Comparison of ENCODE assay signal across 26 cellular contexts in the genomic region with DNA sequence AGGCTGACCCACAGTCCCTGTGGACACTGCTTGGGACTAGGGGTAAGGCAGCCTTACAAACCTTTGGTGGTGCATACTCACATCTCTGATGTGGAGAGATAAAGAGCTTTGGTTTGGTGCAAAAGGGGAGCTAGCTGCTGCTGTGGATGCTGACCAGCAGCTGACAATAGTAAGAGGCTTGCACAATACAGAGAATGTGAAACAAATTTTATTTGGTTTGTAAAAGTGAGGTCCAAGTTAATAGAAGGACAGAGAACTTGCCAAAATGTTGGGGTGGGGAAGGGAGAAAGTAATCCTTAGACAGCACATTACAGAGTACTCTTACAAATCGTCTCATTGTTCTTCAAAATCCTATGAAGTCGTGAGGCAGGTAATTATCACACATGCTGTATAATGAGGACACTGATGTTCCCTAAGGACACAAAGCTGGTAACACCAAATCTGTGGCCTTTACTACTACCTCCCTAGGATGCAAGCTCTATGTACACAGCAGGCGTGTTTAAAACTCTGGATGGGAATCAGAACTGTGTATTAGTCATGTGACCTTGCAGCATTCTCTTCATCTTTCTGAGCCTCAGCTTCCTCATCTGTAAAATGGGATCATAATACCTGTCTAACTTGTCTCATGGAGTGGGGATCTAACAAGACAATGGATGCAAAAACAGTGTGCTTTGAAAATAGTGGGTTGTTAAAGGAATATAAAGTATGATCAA.
"Had no signal": no experiment of that assay in that cellular context is flagged by ENCODE, and none has a peak within 500 bp of the region (broad histone marks: within the 10 kb centered on the region; RNA-seq: fewer than 3 reads in every experiment).

No MANE protein-coding gene starts in this region.

- H3K4me2 ChIP-seq: SK-N-SH, smooth muscle cell had no signal

- DNase-seq: activated CD4-positive, alpha-beta T cell treated with anti-CD3 and anti-CD28 coated beads for 48 hours; activated CD8-positive, alpha-beta memory T cell treated with anti-CD3 and anti-CD28 coated beads, Interleukin-2, amount 50 U/mL, for 4 hours; activated CD8-positive, alpha-beta T cell treated with anti-CD3 and anti-CD28 coated beads, Interleukin-2, amount 10 ng/mL, durations not matched to agents 7 days and 5 days; activated gamma-delta T cell; activated T-cell treated with anti-CD3 and anti-CD28 coated beads, Interleukin-2, amount 50 U/mL, for 72 hours; amniotic stem cell; central memory CD4-positive, alpha-beta T cell; effector CD4-positive, alpha-beta T cell; hippocampal formation; kidney; left lung; mammary epithelial cell; mucosa of descending colon; naive thymus-derived CD4-positive, alpha-beta T cell; nucleus accumbens; posterior cingulate gyrus; retina; SK-N-SH; stimulated activated naive CD8-positive, alpha-beta T cell treated with anti-CD3 and anti-CD28 coated beads, Interleukin-15, amount 100 ng/mL, for 72 hours; T-helper 1 cell; testis had no signal

- H3K4me3 ChIP-seq: coronary artery, left lung, mucosa of descending colon, smooth muscle cell, testis had no signal

- H3K4me1 ChIP-seq: testis had no signal

- H3K4me3 Mint-ChIP-seq: activated CD8-positive, alpha-beta T cell treated with anti-CD3 and anti-CD28 coated beads, Interleukin-2, amount 10 ng/mL, durations not matched to agents 7 days and 5 days; activated T-cell treated with anti-CD3 and anti-CD28 coated beads, Interleukin-2, amount 50 U/mL, for 72 hours; naive thymus-derived CD4-positive, alpha-beta T cell; stimulated activated naive CD8-positive, alpha-beta T cell treated with anti-CD3 and anti-CD28 coated beads, Interleukin-15, amount 100 ng/mL, for 72 hours; WTC11 had no signal

- H3K9me3 ChIP-seq: left lung, mucosa of descending colon, SK-N-SH, testis had no signal

- H3K27ac ChIP-seq: coronary artery, left lung, testis had no signal

- H3K27me3 ChIP-seq: left lung, testis had no signal

- H3K27ac Mint-ChIP-seq: activated CD8-positive, alpha-beta T cell treated with anti-CD3 and anti-CD28 coated beads, Interleukin-2, amount 10 ng/mL, durations not matched to agents 7 days and 5 days; activated naive CD4-positive, alpha-beta T cell treated with anti-CD3 and anti-CD28 coated beads, Interleukin-2, amount 50 U/mL, for 72 hours; activated T-cell treated with anti-CD3 and anti-CD28 coated beads, Interleukin-2, amount 50 U/mL, for 72 hours had no signal

- ATAC-seq: activated CD8-positive, alpha-beta T cell treated with anti-CD3 and anti-CD28 coated beads, Interleukin-2, amount 10 ng/mL, durations not matched to agents 7 days and 5 days; activated naive CD4-positive, alpha-beta T cell treated with anti-CD3 and anti-CD28 coated beads, Interleukin-2, amount 50 U/mL, for 72 hours; activated T-cell treated with anti-CD3 and anti-CD28 coated beads, Interleukin-2, amount 50 U/mL, for 72 hours; left lung; mucosa of descending colon; naive thymus-derived CD4-positive, alpha-beta T cell; stimulated activated naive CD8-positive, alpha-beta T cell treated with anti-CD3 and anti-CD28 coated beads, Interleukin-15, amount 100 ng/mL, for 72 hours; WTC11 had no signal

- FAIRE-seq: endothelial cell of umbilical vein, kidney had no signal

- H3K9me3 Mint-ChIP-seq: activated naive CD4-positive, alpha-beta T cell treated with anti-CD3 and anti-CD28 coated beads, Interleukin-2, amount 50 U/mL, for 72 hours; activated T-cell treated with anti-CD3 and anti-CD28 coated beads, Interleukin-2, amount 50 U/mL, for 72 hours; stimulated activated naive CD8-positive, alpha-beta T cell treated with anti-CD3 and anti-CD28 coated beads, Interleukin-15, amount 100 ng/mL, for 72 hours; WTC11 had no signal

- H3K9ac ChIP-seq: SK-N-SH had no signal

- H3K27me3 Mint-ChIP-seq: stimulated activated naive CD8-positive, alpha-beta T cell treated with anti-CD3 and anti-CD28 coated beads, Interleukin-15, amount 100 ng/mL, for 72 hours had no signal

- H3K36me3 Mint-ChIP-seq: activated naive CD4-positive, alpha-beta T cell treated with anti-CD3 and anti-CD28 coated beads, Interleukin-2, amount 50 U/mL, for 72 hours; WTC11 had no signal
